Comparison of ENCODE assay signal across 23 cellular contexts in the genomic region with DNA sequence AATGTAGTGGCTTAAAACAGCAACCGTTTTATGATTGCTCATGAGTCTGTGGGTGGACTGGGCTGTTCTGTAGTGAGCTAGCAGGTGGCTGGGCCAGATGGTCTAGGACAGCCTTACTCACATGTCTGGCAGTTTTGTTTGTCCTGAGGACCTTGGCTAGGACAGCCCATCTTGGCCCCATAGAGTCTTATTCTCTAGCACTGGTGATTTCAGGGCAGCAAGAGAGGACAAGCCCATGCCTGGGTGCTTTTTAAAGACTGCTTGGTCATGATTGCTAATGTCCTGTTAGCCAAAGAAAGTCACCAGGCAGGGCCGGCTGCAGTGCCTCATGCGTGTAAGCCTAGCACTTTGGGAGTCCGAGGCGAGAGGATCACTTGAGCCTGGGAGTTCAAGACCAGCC.
DNase-seq lines count a peak whose midpoint lies in the region; ATAC-seq and TF ChIP-seq lines count a peak whose summit lies in the region.
"Had no signal": no experiment of that assay in that cellular context is flagged by ENCODE, and none has a peak within 500 bp of the region (broad histone marks: within the 10 kb centered on the region; RNA-seq: fewer than 3 reads in every experiment).

No MANE protein-coding gene starts in this region.

- H3K36me3 Mint-ChIP-seq in immature natural killer cell = no peaks in the 10 kb centered on the region
- H3K36me3 Mint-ChIP-seq: naive B cell had no signal

- peak; percentile 42 for ATAC-seq in esophagus mucosa
- peak; percentile 14 for ATAC-seq in mucosa of descending colon
- ATAC-seq: activated CD4-positive, alpha-beta T cell treated with anti-CD3 and anti-CD28 coated beads for 36 hours; stimulated activated memory B cell treated with anti-CD40 and anti-IgM and Interleukin-4, amounts not matched to agents 10 μg/mL and 1 μg/mL and 100 μg/mL, for 72 hours had no signal

- H3K4me1 ChIP-seq in mucosa of descending colon (ENCODE audit: low read depth) = no peaks in the 10 kb centered on the region
- H3K4me1 ChIP-seq: breast epithelium, spleen, testis had no signal

- DNase-seq in NCI-H69 (lab: John Stamatoyannopoulos, UW) (peak; percentile 27), mucosa of descending colon (no peak), medulla oblongata (ENCODE audit: extremely low spot score) (no peak), immature natural killer cell (no peak), NCI-H2227 treated with DMSO at 0.1 percent for 48 hours (lab: John Stamatoyannopoulos, UW) (no peak)
- DNase-seq in stimulated activated CD4-positive, alpha-beta T cell treated with anti-CD3 and anti-CD28 coated beads, Interleukin-4, amount 100 ng/mL, for 4 hours = no peak
- DNase-seq: activated CD4-positive, alpha-beta T cell treated with anti-CD3 and anti-CD28 coated beads for 36 hours; activated naive CD4-positive, alpha-beta T cell treated with Interleukin-2 at 50 U/mL for 16 hours; activated T-cell treated with anti-CD3 and anti-CD28 coated beads, Interleukin-2, amount 50 U/mL, for 48 hours; CD4-positive, alpha-beta T cell; left cardiac atrium; mesenchymal stem cell; naive B cell; NCI-H1417 treated with DMSO at 0.1 percent for 48 hours; NCI-H526; spleen; stimulated activated CD4-positive, alpha-beta T cell treated with anti-CD3 and anti-CD28 coated beads, Interleukin-2, amount 100 ng/mL, for 48 hours; testis had no signal

- H3K4me1 Mint-ChIP-seq in immature natural killer cell = no peaks in the 10 kb centered on the region
- H3K4me1 Mint-ChIP-seq: activated CD4-positive, alpha-beta T cell treated with anti-CD3 and anti-CD28 coated beads for 36 hours; naive B cell; stimulated activated memory B cell treated with anti-CD40 and anti-IgM and Interleukin-4, amounts not matched to agents 10 μg/mL and 1 μg/mL and 100 μg/mL, for 72 hours had no signal

- no peak overlapping the region for H3K4me3 Mint-ChIP-seq in immature natural killer cell
- H3K4me3 Mint-ChIP-seq: activated CD4-positive, alpha-beta T cell treated with anti-CD3 and anti-CD28 coated beads for 36 hours; CD4-positive, alpha-beta T cell; dendritic cell treated with granulocyte-macrophage colony-stimulating factor and Interleukin-4, amounts not matched to agents 40 ng/mL and 50 ng/mL, for 4 days; naive B cell; stimulated activated memory B cell treated with anti-CD40 and anti-IgM and Interleukin-4, amounts not matched to agents 10 μg/mL and 1 μg/mL and 100 μg/mL, for 72 hours had no signal

- intact Hi-C loops in mucosa of descending colon (cut with DNase I, micrococcal nuclease) = no loop called here

- H3K9me3 Mint-ChIP-seq in immature natural killer cell = no peaks in the 10 kb centered on the region
- H3K9me3 Mint-ChIP-seq: CD4-positive, alpha-beta T cell; dendritic cell treated with granulocyte-macrophage colony-stimulating factor and Interleukin-4, amounts not matched to agents 40 ng/mL and 50 ng/mL, for 4 days; naive B cell; stimulated activated memory B cell treated with anti-CD40 and anti-IgM and Interleukin-4, amounts not matched to agents 10 μg/mL and 1 μg/mL and 100 μg/mL, for 72 hours had no signal

- H3K36me3 ChIP-seq in mucosa of descending colon (ENCODE audit: low read depth) = no peaks in the 10 kb centered on the region
- H3K36me3 ChIP-seq: breast epithelium had no signal

- no peaks in the 10 kb centered on the region for H3K9me3 ChIP-seq in mucosa of descending colon
- H3K9me3 ChIP-seq: breast epithelium, spleen, testis had no signal

- H3K4me3 ChIP-seq in mucosa of descending colon = no peak overlapping the region
- H3K4me3 ChIP-seq: breast epithelium, K562, spleen, testis had no signal

- no peak overlapping the region for H3K27ac Mint-ChIP-seq in immature natural killer cell
- H3K27ac Mint-ChIP-seq: activated CD4-positive, alpha-beta T cell treated with anti-CD3 and anti-CD28 coated beads for 36 hours; CD4-positive, alpha-beta T cell; dendritic cell treated with granulocyte-macrophage colony-stimulating factor and Interleukin-4, amounts not matched to agents 40 ng/mL and 50 ng/mL, for 4 days; naive B cell; stimulated activated memory B cell treated with anti-CD40 and anti-IgM and Interleukin-4, amounts not matched to agents 10 μg/mL and 1 μg/mL and 100 μg/mL, for 72 hours had no signal

- H3K27me3 Mint-ChIP-seq in immature natural killer cell (ENCODE audit: low read depth in 3 of 3) = peaks cover 0 to 2% (median 0%) of the 10 kb centered on the region in 3 donors
- H3K27me3 Mint-ChIP-seq: activated CD4-positive, alpha-beta T cell treated with anti-CD3 and anti-CD28 coated beads for 36 hours; CD4-positive, alpha-beta T cell; dendritic cell treated with granulocyte-macrophage colony-stimulating factor and Interleukin-4, amounts not matched to agents 40 ng/mL and 50 ng/mL, for 4 days; naive B cell; stimulated activated memory B cell treated with anti-CD40 and anti-IgM and Interleukin-4, amounts not matched to agents 10 μg/mL and 1 μg/mL and 100 μg/mL, for 72 hours had no signal

- TF ChIP-seq CTCF in mucosa of descending colon (IDR thresholded peaks at IDR 0.05) = no peak
